9 cellular contexts compared by ENCODE assay signal in the genomic region with DNA sequence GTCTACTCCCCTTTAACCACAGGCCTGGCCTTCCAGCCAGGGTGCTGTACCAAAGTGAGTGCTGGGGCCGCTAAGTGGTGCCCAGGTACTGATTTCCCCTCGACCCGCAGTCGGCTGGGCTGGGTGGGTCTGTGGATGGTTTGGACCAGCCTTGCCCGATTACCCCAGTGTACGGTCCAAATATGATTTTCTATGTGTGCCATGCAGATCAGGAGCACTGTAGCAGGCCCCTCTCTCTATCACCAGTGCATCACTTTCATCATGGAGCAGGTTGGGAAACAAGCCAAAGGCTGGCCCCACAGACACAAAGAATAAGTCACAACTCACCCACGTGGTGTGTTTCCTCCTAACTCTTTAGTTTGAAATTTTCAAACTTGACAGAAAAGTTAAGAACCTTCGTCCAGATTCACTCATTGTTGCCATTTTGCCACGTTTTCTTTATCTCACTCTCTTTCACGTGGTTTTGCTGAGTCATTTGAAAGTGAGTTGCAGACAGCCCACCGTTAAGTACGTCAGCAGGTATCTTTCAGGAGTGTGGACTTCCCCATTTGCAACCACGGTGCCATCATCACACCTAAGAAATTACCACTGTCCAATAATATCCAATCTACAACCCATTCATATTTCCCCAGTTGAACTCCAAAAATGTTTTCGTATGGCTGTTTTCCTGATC. TPM values are rescaled to one million over a fixed set of nuclear protein-coding genes. Genes with fewer than 3 reads are reported as not detected.
DNase-seq lines count a peak whose midpoint lies in the region; ATAC-seq, FAIRE-seq and TF ChIP-seq lines count a peak whose summit lies in the region.
"Had no signal": no experiment of that assay in that cellular context is flagged by ENCODE, and none has a peak within 500 bp of the region (broad histone marks: within the 10 kb centered on the region; RNA-seq: fewer than 3 reads in every experiment).

No MANE protein-coding gene starts in this region.

- TF ChIP-seq RAD21 in GM12878 (IDR thresholded peaks at IDR 0.05; ENCODE audit: insufficient read depth, low read depth, low read length): no peak

- POLR2A ChIA-PET in GM12878 (lab: Charles Lee): interaction anchor here (7.5 kb wide), 1 partner anchor 35 kb away, joined by 56 read pairs; no protein-coding TSS in a partner anchor

- BruUV-seq in GM12878 (replicated peaks; lab: Mats Ljungman, UMichigan): TSS peak; percentile 98

- peaks cover 0 to 2% (median 2%) of the 10 kb centered on the region in 3 donors for H3K27me3 Mint-ChIP-seq in CD14-positive monocyte (ENCODE audit: low read depth in 3 of 3)

- H3K4me1 Mint-ChIP-seq in CD14-positive monocyte: peaks cover 87% of the 10 kb centered on the region

- H3K27ac ChIP-seq in KMS-11 (peak overlapping the region; percentile 50; the same call in 1 of the 2 replicates), GM12878 (ENCODE audit: control insufficient read depth, insufficient read depth) (peak overlapping the region; percentile 87), osteoblast (ENCODE audit: low read depth, low read length) (peak overlapping the region; percentile 57)
- H3K27ac ChIP-seq: cardiac muscle cell had no signal

- ATAC-seq in GM19468 (IDR thresholded peaks at IDR 0.05; ENCODE audit: extremely low read depth, unreplicated experiment): peak; percentile 30
- peak; percentile 87 for ATAC-seq in GM12878

- 49% methylated on average over 14 of the region's 14 CpGs for WGBS in GM12878 (ENCODE audit: insufficient coverage, insufficient replicate concordance, low lambda C conversion rate, missing lambda C conversion rate)

- peak overlapping the region; percentile 93 to 99 (median 98) for H3K27ac Mint-ChIP-seq in CD14-positive monocyte

- H2AFZ ChIP-seq in KMS-11 (ENCODE audit: low read depth) (no peak overlapping the region), GM12878 (ENCODE audit: control insufficient read depth, low read depth, low read length) (no peak overlapping the region; the same call in 1 of the 2 replicates), osteoblast (ENCODE audit: low read length) (no peak overlapping the region)

- H3K4me2 ChIP-seq in KMS-11 (peak overlapping the region; percentile 47), GM12878 (ENCODE audit: control insufficient read depth, insufficient read depth) (peak overlapping the region; percentile 63), osteoblast (ENCODE audit: insufficient read depth, low read length) (peak overlapping the region; percentile 6)

- H3K4me3 ChIP-seq in KMS-11 (IDR thresholded peaks at IDR 0.05; ENCODE audit: insufficient read depth, low read depth, low read length) (no peak overlapping the region), GM12878 (no peak overlapping the region), osteoblast (ENCODE audit: insufficient read depth, low read length) (no peak overlapping the region)
- H3K4me3 ChIP-seq: cardiac muscle cell had no signal

- H3K4me3 Mint-ChIP-seq in CD14-positive monocyte: no peak overlapping the region

- in situ Hi-C loops in GM12878 (cut with MboI): no loop called here

- DNase-seq in CD14-positive monocyte (ENCODE audit: low spot score) (peak; percentile 66), GM12878 (ENCODE audit: low read depth, low spot score) (peak; percentile 89), osteoblast (ENCODE audit: insufficient read length, low spot score, missing footprints) (peak; percentile 82), NCI-H1105 treated with DMSO at 0.1 percent for 48 hours (lab: John Stamatoyannopoulos, UW) (no peak), NCI-H1694 (lab: John Stamatoyannopoulos, UW) (no peak), cerebellum (ENCODE audit: low spot score) (no peak)

- intact Hi-C loops in CD14-positive monocyte (cut with micrococcal nuclease) (loop anchor here (5.0 to 10.0 kb wide), 3 partner anchors 34 to 63 kb away; a partner anchor contains a TSS), GM12878 (cut with micrococcal nuclease; ENCODE audit: unreplicated experiment) (loop anchor here (1.0 to 5.0 kb wide), 3 partner anchors 21 to 59 kb away; no protein-coding TSS in a partner anchor)

- CTCF ChIA-PET in GM12878 (lab: Yijun Ruan, JAX): interaction anchor here (1.0 to 2.2 kb wide), 2 partner anchors 33 to 50 kb away, joined by 3 to 7 read pairs; no protein-coding TSS in a partner anchor

- SMC1A ChIA-PET in GM12878 (lab: Charles Lee; ENCODE audit: uncharacterized antibody, unreplicated experiment): interaction anchor here (1.2 to 1.5 kb wide), 4 partner anchors 9 to 62 kb away, joined by 3 to 5 read pairs (median 4); no protein-coding TSS in a partner anchor

- no peak for TF ChIP-seq POLR2A in GM12878 (IDR thresholded peaks at IDR 0.05; ENCODE audit: low read depth, low read length)

- peak; percentile 99 to 100 for TF ChIP-seq EP300 in GM12878 (IDR thresholded peaks at IDR 0.05; ENCODE audit: borderline replicate concordance in 1 of 2, control insufficient read depth in 1 of 2, low read depth in 2 of 2, low read length in 2 of 2)

- H3K9me3 Mint-ChIP-seq in CD14-positive monocyte: no peaks in the 10 kb centered on the region

- H3K27me3 ChIP-seq in KMS-11 (ENCODE audit: insufficient read depth, low read depth): no peaks in the 10 kb centered on the region
- H3K27me3 ChIP-seq in GM12878 (replicated peaks in 1 of 2; ENCODE audit: control insufficient read depth in 2 of 2, insufficient read depth in 2 of 2, low read length in 1 of 2): no peaks in the 10 kb centered on the region
- H3K27me3 ChIP-seq in osteoblast (ENCODE audit: insufficient read depth, low read length): no peaks in the 10 kb centered on the region
- H3K27me3 ChIP-seq: cardiac muscle cell had no signal

- H4K20me1 ChIP-seq in KMS-11 (ENCODE audit: insufficient read depth) (no peaks in the 10 kb centered on the region), GM12878 (ENCODE audit: control insufficient read depth, insufficient read depth) (no peaks in the 10 kb centered on the region), osteoblast (ENCODE audit: insufficient read depth, low read length) (peaks cover 13% of the 10 kb centered on the region)

- no peaks in the 10 kb centered on the region; the same call in 2 of the 3 replicates for H3K9me3 ChIP-seq in GM12878 (replicated peaks; ENCODE audit: control insufficient read depth, insufficient read depth, low read length)
- H3K9me3 ChIP-seq in osteoblast (ENCODE audit: low read depth, low read length): no peaks in the 10 kb centered on the region

- peak; percentile 90 for FAIRE-seq in GM12878 (lab: Jason Lieb, UNC)

- TF ChIP-seq CTCF in CD14-positive monocyte (IDR thresholded peaks at IDR 0.05) (no peak), KMS-11 (conservative IDR thresholded peaks at IDR 0.05; ENCODE audit: low read depth, low read length) (no peak), GM12878 (IDR thresholded peaks at IDR 0.05 in 2 of 3, conservative IDR thresholded peaks at IDR 0.05 in 1 of 3; ENCODE audit: control insufficient read depth in 2 of 3, extremely low read depth in 1 of 3, insufficient read depth in 1 of 3, low read depth in 3 of 3, low read length in 3 of 3) (no peak), osteoblast (IDR thresholded peaks at IDR 0.05; ENCODE audit: extremely low read depth, low read depth, low read length) (no peak)

- H3K36me3 Mint-ChIP-seq in CD14-positive monocyte: peaks cover 17 to 36% of the 10 kb centered on the region in 2 donors

- H3K4me1 ChIP-seq in KMS-11 (ENCODE audit: low read depth, poor library complexity, severe bottlenecking) (peaks cover 53% of the 10 kb centered on the region), GM12878 (ENCODE audit: control insufficient read depth, insufficient read depth, low read length) (peaks cover 56% of the 10 kb centered on the region), osteoblast (ENCODE audit: insufficient read depth, low read length) (peaks cover 35% of the 10 kb centered on the region)

- peak overlapping the region; percentile 38; the same call in 1 of the 2 replicates for H3K9ac ChIP-seq in KMS-11
- H3K9ac ChIP-seq in GM12878 (ENCODE audit: control insufficient read depth, insufficient read depth, low read length): peak overlapping the region; percentile 18; the same call in 1 of the 2 replicates

- RAD21 ChIA-PET in GM12878 (lab: Charles Lee; ENCODE audit: unreplicated experiment): interaction anchor here (0.7 to 1.0 kb wide), 2 partner anchors 23 to 60 kb away, joined by 3 read pairs; no protein-coding TSS in a partner anchor

- H3K36me3 ChIP-seq in KMS-11 (ENCODE audit: insufficient read depth) (no peaks in the 10 kb centered on the region), GM12878 (ENCODE audit: control insufficient read depth in 2 of 2, insufficient read depth in 2 of 2, low read length in 1 of 2) (peaks cover 4 to 5% of the 10 kb centered on the region in 2 experiments), osteoblast (ENCODE audit: insufficient read depth, low read length) (no peaks in the 10 kb centered on the region)
- H3K36me3 ChIP-seq: cardiac muscle cell had no signal

- peaks cover 34% of the 10 kb centered on the region for H3K79me2 ChIP-seq in KMS-11 (ENCODE audit: insufficient read depth, low read depth)
- H3K79me2 ChIP-seq in GM12878 (ENCODE audit: control insufficient read depth, insufficient read depth, low read length): peaks cover 64% of the 10 kb centered on the region
- peaks cover 60% of the 10 kb centered on the region for H3K79me2 ChIP-seq in osteoblast (ENCODE audit: insufficient read depth, low read length)

TF ChIP-seq in GM12878, 131 proteins besides CTCF, POLR2A, EP300 and RAD21 (continues in another document):
- peak; percentile 56; the same call in 1 of the 2 replicates for TF ChIP-seq ZBED1 (IDR thresholded peaks at IDR 0.05; ENCODE audit: borderline replicate concordance)
- peak; percentile 37 for TF ChIP-seq GATAD2B (conservative IDR thresholded peaks at IDR 0.05; ENCODE audit: low read depth)
- no peak for TF ChIP-seq POLR2AphosphoS5 (IDR thresholded peaks at IDR 0.05; ENCODE audit: low read length)

RNA-seq across cellular contexts. Expression of a gene that starts 37.0 kb away (rescaled TPM):
- polyA plus RNA-seq in CD14-positive monocyte: 1 to 10 TPM; 3.4 to 4.8 TPM
- 34.7 and 37.4 TPM in 2 replicates for total RNA-seq in GM12878 (2013; cell fraction: nucleolus; rRNA removed)
- total RNA-seq in GM12878 (2014; rRNA removed): 17.3 and 23.0 TPM in 2 replicates
- 11.3 and 13.7 TPM in 2 replicates for total RNA-seq in GM12878 (2014; rRNA removed; fragmentation: Illumina TruSeq; extraction: Trizol)
- 31.5 and 43.5 TPM in 2 replicates for total RNA-seq in GM12878 (2021)
- polyA plus RNA-seq in GM12878 (2011; ENCODE audit: low read depth): 3.8 TPM
- polyA plus RNA-seq in GM12878 (2011; rRNA removed): 4.0 and 6.6 TPM in 2 replicates
- polyA plus RNA-seq in GM12878 (2011; cell fraction: cytosol; rRNA removed): 9.5 and 10.0 TPM in 2 replicates
- polyA plus RNA-seq in GM12878 (2011; cell fraction: nucleus; rRNA removed): 11.6 and 18.2 TPM in 2 replicates
- polyA plus RNA-seq in GM12878 (2012): 7.9 and 10.4 TPM in 2 replicates
- 3.6 and 13.1 TPM in 2 replicates for polyA plus RNA-seq in GM12878 (2014; fragmentation: Illumina TruSeq; extraction: Trizol)
- polyA plus RNA-seq in GM12878 (2014; fragmentation: Nextera tagmentation; extraction: Ambion mirVana): 1 to 10 TPM; 1.4 to 4.5 TPM
- 13.5 and 16.7 TPM in 2 replicates for polyA plus RNA-seq in GM12878 (2014; rRNA removed)
- polyA plus RNA-seq in GM12878 (2016; fragmentation: Nextera tagmentation; extraction: Ambion mirVana): 1 to 10 TPM; 4.1 to 5.1 TPM
- polyA minus RNA-seq in GM12878 (2011; rRNA and poly(A)+ RNA removed): 11.6 and 19.6 TPM in 2 replicates
- 14.3 and 15.8 TPM in 2 replicates for polyA minus RNA-seq in GM12878 (2011; cell fraction: cytosol; rRNA and poly(A)+ RNA removed)
- polyA minus RNA-seq in GM12878 (2011; cell fraction: nucleus; rRNA and poly(A)+ RNA removed): 5.4 and 10.0 TPM in 2 replicates
- total RNA-seq in osteoblast: 10.3 and 10.9 TPM in 2 replicates
- 14.0 TPM for total RNA-seq in cerebellum

Comparison
In these comparisons a context has a peak if more than half of its experiments do, and no peak if none do; other contexts are left out.
1. DNase-seq: peak in CD14-positive monocyte (single experiment), GM12878 (single experiment) and osteoblast (single experiment); none in NCI-H1105 treated with DMSO at 0.1 percent for 48 hours (single experiment), NCI-H1694 (single experiment) and cerebellum (single experiment).
2. H3K4me2 ChIP-seq: peak in every context shown above with its lines; median percentile 63 in GM12878; 47 in KMS-11; 6 in osteoblast.
3. Peak in every context shown above with its lines, with median percentiles within 50 percentile points of each other: H3K27ac ChIP-seq.